1 cellular context compared by ENCODE assay signal in the genomic region with DNA sequence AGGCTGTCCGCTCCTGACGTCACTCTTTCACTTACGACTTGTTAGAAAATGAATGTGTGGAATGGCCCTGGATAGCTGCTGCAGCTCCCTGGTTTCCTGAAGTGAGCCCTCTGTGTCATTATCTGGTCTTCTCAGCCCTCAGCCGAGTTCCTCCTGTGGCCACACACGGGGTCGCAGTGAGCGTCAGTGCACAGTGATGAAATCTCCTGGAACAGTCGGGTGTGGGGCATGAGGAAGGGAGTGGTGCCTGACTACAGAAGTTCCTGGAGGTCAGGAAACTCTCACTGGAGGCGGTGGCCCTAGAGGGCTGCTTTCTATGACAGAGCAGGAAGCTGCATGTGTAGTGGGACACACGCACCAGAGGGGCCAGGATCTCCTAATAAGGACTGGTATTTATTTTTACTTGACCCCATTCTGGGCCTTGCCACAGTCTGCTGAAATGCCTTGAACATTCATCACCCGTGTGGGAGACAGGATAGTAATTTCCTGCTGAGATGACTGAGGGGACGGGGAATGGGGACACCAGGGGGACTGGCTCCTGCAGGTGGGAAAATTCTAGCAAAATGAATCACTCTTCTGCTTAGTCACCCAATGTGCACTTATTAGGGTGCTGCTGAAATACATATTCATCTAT.
TF ChIP-seq lines count a peak whose summit lies in the region.
"Not testable (repeated sequence)": the region's sequence is repeated elsewhere in the genome, so short reads cannot be mapped to it uniquely, and the experiment has no call there.

No MANE protein-coding gene starts in this region.

TF ChIP-seq in K562, 482 proteins besides CTCF, POLR2A, EP300 and RAD21 (continued from another document):
- TF ChIP-seq JUN (IDR thresholded peaks at IDR 0.05; ENCODE audit: borderline replicate concordance, low read depth, low read length) (peak; percentile 72), LEF1 (IDR thresholded peaks at IDR 0.05) (peak; percentile 60; the same call in 1 of the 2 replicates), ZKSCAN8 (CRISPR knock-in tag; IDR thresholded peaks at IDR 0.05) (0 out of 2 replicates have a peak, but pooled peaks have one; percentile 31), HDAC2 (IDR thresholded peaks at IDR 0.05) (peak; percentile 81)
- not testable (repeated sequence) for TF ChIP-seq JUN (CRISPR knock-in tag; IDR thresholded peaks at IDR 0.05; ENCODE audit: borderline replicate concordance)
